Comparison of ENCODE assay signal across 24 cellular contexts in the genomic region with DNA sequence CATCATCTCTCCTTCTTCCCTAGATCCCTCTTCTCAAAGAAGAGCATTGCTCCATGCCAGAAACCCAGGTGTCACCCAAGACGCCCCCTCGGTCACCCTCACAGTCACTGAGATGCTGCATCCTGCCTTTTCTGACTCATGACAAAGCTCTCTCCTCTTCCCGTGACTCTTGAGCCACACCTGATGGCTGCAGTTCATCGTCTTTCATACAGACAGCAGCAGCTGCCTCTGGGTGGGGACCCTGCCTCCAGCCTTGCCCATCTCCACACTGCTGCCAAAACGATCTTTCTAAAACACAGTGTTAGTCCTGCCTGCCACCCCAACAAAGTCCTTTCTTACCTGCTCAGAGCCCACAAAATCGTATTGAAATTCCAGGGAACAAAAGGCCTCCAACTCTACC.
"Had no signal": no experiment of that assay in that cellular context is flagged by ENCODE, and none has a peak within 500 bp of the region (broad histone marks: within the 10 kb centered on the region; RNA-seq: fewer than 3 reads in every experiment).

No MANE protein-coding gene starts in this region.

- H3K27ac Mint-ChIP-seq: activated B cell treated with CpG ODN at 0.5 μM for 24 hours; activated CD4-positive, alpha-beta T cell treated with anti-CD3 and anti-CD28 coated beads, Interleukin-2, amount 10 ng/mL, durations not matched to agents 24 days and 14 days; activated CD8-positive, alpha-beta memory T cell treated with anti-CD3 and anti-CD28 coated beads, Interleukin-2, amount 10 ng/mL, durations not matched to agents 7 days and 5 days; activated naive CD4-positive, alpha-beta T cell treated with anti-CD3 and anti-CD28 coated beads, Interleukin-2, amount 50 U/mL, for 72 hours; activated T-cell treated with anti-CD3 and anti-CD28 coated beads, Interleukin-2, amount 50 U/mL, for 24 hours; T-cell had no signal

- H3K27ac ChIP-seq: brain microvascular endothelial cell, cardiac muscle cell, SK-N-MC had no signal

- H3K4me3 ChIP-seq: cardiac muscle cell, SK-N-MC had no signal

- H3K36me3 Mint-ChIP-seq: activated CD8-positive, alpha-beta memory T cell treated with anti-CD3 and anti-CD28 coated beads, Interleukin-2, amount 10 ng/mL, durations not matched to agents 7 days and 5 days; activated naive CD4-positive, alpha-beta T cell treated with anti-CD3 and anti-CD28 coated beads, Interleukin-2, amount 50 U/mL, for 72 hours; T-cell had no signal

- H3K27me3 ChIP-seq: cardiac muscle cell had no signal

- H3K27me3 Mint-ChIP-seq: activated T-cell treated with anti-CD3 and anti-CD28 coated beads, Interleukin-2, amount 50 U/mL, for 24 hours had no signal

- H3K4me3 Mint-ChIP-seq: activated B cell treated with CpG ODN at 0.5 μM for 24 hours; activated CD4-positive, alpha-beta T cell treated with anti-CD3 and anti-CD28 coated beads, Interleukin-2, amount 10 ng/mL, durations not matched to agents 24 days and 14 days; activated CD8-positive, alpha-beta memory T cell treated with anti-CD3 and anti-CD28 coated beads, Interleukin-2, amount 10 ng/mL, durations not matched to agents 7 days and 5 days; activated T-cell treated with anti-CD3 and anti-CD28 coated beads, Interleukin-2, amount 50 U/mL, for 24 hours; T-cell had no signal

- H3K9me3 Mint-ChIP-seq: activated B cell treated with CpG ODN at 0.5 μM for 24 hours; activated CD4-positive, alpha-beta T cell treated with anti-CD3 and anti-CD28 coated beads, Interleukin-2, amount 10 ng/mL, durations not matched to agents 24 days and 14 days; activated naive CD4-positive, alpha-beta T cell treated with anti-CD3 and anti-CD28 coated beads, Interleukin-2, amount 50 U/mL, for 72 hours; activated T-cell treated with anti-CD3 and anti-CD28 coated beads, Interleukin-2, amount 50 U/mL, for 24 hours; T-cell had no signal

- DNase-seq: activated B cell treated with CpG ODN at 0.5 μM for 24 hours; activated CD4-positive, alpha-beta T cell treated with anti-CD3 and anti-CD28 coated beads for 1 hour; activated CD4-positive, alpha-beta T cell treated with anti-CD3 and anti-CD28 coated beads, Interleukin-2, amount 10 ng/mL, durations not matched to agents 24 days and 14 days; activated CD4-positive, alpha-beta T cell treated with anti-CD3 and anti-CD28 coated beads, Interleukin-2, amount 50 U/mL, for 48 hours; activated CD8-positive, alpha-beta memory T cell treated with anti-CD3 and anti-CD28 coated beads, Interleukin-2, amount 10 ng/mL, durations not matched to agents 7 days and 5 days; activated effector memory CD4-positive, alpha-beta T cell treated with anti-CD3 and anti-CD28 coated beads, Interleukin-2, amount 50 U/mL, for 16 hours; activated naive CD4-positive, alpha-beta T cell treated with Interleukin-2 at 50 U/mL for 16 hours; activated T-cell treated with anti-CD3 and anti-CD28 coated beads, Interleukin-2, amount 50 U/mL, for 24 hours; amygdala; brain microvascular endothelial cell; MM.1S; NCI-H1105; NCI-H1436 treated with DMSO at 0.1 percent for 48 hours; NCI-H187; NCI-H2081; NCI-H510A treated with DMSO at 0.1 percent for 48 hours; NCI-H69; SIG-M5; T-cell; T-helper 2 cell; T1000 had no signal

- H3K36me3 ChIP-seq: brain microvascular endothelial cell, cardiac muscle cell had no signal
